Comparison of ENCODE assay signal across 32 cellular contexts in genomic region chr10:131853610-131853964, GRCh38.
"Had no signal": no experiment of that assay in that cellular context is flagged by ENCODE, and none has a peak within 500 bp of the region (broad histone marks: within the 10 kb centered on the region; RNA-seq: fewer than 3 reads in every experiment).

No MANE protein-coding gene starts in this region.

- ATAC-seq: activated CD8-positive, alpha-beta memory T cell treated with anti-CD3 and anti-CD28 coated beads, Interleukin-2, amount 10 ng/mL, durations not matched to agents 7 days and 5 days; activated naive CD4-positive, alpha-beta T cell treated with anti-CD3 and anti-CD28 coated beads, Interleukin-2, amount 50 U/mL, for 72 hours; body of pancreas; Right ventricle myocardium inferior had no signal

- H3K36me3 ChIP-seq: adrenal gland, breast epithelium, WERI-Rb-1 had no signal

- H3K9me3 ChIP-seq: adrenal gland, body of pancreas, breast epithelium had no signal

- H3K4me1 ChIP-seq: adrenal gland, body of pancreas, breast epithelium had no signal

- DNase-seq: activated CD4-positive, alpha-beta memory T cell treated with anti-CD3 and anti-CD28 coated beads, Interleukin-2, amount 10 ng/mL, durations not matched to agents 7 days and 5 days; activated CD4-positive, alpha-beta T cell treated with anti-CD3 and anti-CD28 coated beads for 1 hour; activated CD4-positive, alpha-beta T cell treated with anti-CD3 and anti-CD28 coated beads for 48 hours; activated CD4-positive, CD25-positive, alpha-beta regulatory T cell; activated CD8-positive, alpha-beta memory T cell treated with anti-CD3 and anti-CD28 coated beads for 24 hours; activated CD8-positive, alpha-beta memory T cell treated with anti-CD3 and anti-CD28 coated beads, Interleukin-2, amount 10 ng/mL, durations not matched to agents 7 days and 5 days; activated gamma-delta T cell treated with Interleukin-2 at 50 U/mL for 16 hours; activated naive CD4-positive, alpha-beta T cell treated with anti-CD3 and anti-CD28 coated beads for 36 hours; activated T-cell treated with anti-CD3 and anti-CD28 coated beads, Interleukin-2, amount 50 U/mL, for 48 hours; body of pancreas; caudate nucleus; Karpas-422; KBM-7; NCI-H1105; NCI-H1417 treated with DMSO at 0.1 percent for 48 hours; NCI-H1694; NCI-H1930; NCI-H2081 treated with DMSO at 0.1 percent for 48 hours; NCI-H345; NCI-H510A; NCI-H526; NCI-H748 treated with DMSO at 0.1 percent for 48 hours; NK-92 treated with Interleukin-12 subunit alpha and Interleukin-12 subunit beta, amount 100 ng/mL, for 24 hours; PC-9; SIG-M5; T1000; WERI-Rb-1 had no signal

- H3K27me3 ChIP-seq: adrenal gland had no signal

- H3K4me3 ChIP-seq: adrenal gland, body of pancreas, breast epithelium, PC-9 had no signal

- H3K27ac ChIP-seq: adrenal gland, body of pancreas, breast epithelium, PC-9, RWPE1, WERI-Rb-1 had no signal
